Comparison of ENCODE assay signal across 20 cellular contexts in the genomic region with DNA sequence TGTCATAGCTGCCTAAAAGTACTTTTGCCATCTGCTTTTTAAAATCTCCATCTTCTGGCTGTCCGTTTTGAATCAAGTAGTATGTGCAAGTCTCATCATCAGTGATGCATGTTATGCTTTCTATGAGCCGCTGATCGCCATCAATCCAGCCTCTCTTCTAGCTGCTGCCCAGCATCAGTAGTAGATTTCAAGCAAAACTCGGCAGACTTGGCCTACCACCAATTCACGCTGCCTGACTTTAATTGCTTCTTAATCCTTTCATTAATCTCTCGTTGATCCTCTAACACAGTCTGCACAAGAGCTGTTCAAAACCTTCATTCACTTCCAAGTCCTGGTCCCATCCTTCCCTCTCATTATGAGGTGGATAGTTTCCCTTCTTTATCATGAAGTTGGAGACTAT.
"Had no signal": no experiment of that assay in that cellular context is flagged by ENCODE, and none has a peak within 500 bp of the region (broad histone marks: within the 10 kb centered on the region; RNA-seq: fewer than 3 reads in every experiment).

No MANE protein-coding gene starts in this region.

- H3K9me3 ChIP-seq: left ventricle myocardium inferior, ovary, psoas muscle, upper lobe of left lung had no signal

- H3K4me1 ChIP-seq: left ventricle myocardium inferior, psoas muscle, upper lobe of left lung had no signal

- H3K4me3 ChIP-seq: left ventricle myocardium inferior, ovary, psoas muscle, upper lobe of left lung had no signal

- H3K27me3 ChIP-seq: ovary, upper lobe of left lung had no signal

- ATAC-seq: activated CD8-positive, alpha-beta T cell treated with anti-CD3 and anti-CD28 coated beads, Interleukin-2, amount 10 ng/mL, durations not matched to agents 7 days and 5 days; activated naive CD4-positive, alpha-beta T cell treated with anti-CD3 and anti-CD28 coated beads, Interleukin-2, amount 50 U/mL, for 72 hours; esophagus mucosa; natural killer cell treated with Interleukin-12 subunit alpha and Interleukin-12 subunit beta and Interleukin-15 and Interleukin-18, amount 100 ng/mL, for 72 hours; psoas muscle; right cardiac atrium; stimulated activated naive CD8-positive, alpha-beta T cell treated with anti-CD3 and anti-CD28 coated beads, Interleukin-15, Interleukin-2, amounts not matched to agents 100 U/mL and 50 U/mL, for 24 hours had no signal

- H3K36me3 ChIP-seq: left ventricle myocardium inferior, ovary, upper lobe of left lung had no signal

- DNase-seq: activated CD4-positive, alpha-beta T cell treated with anti-CD3 and anti-CD28 coated beads, Interleukin-2, amount 10 ng/mL, durations not matched to agents 7 days and 5 days; activated CD4-positive, CD25-positive, alpha-beta regulatory T cell treated with anti-CD3 and anti-CD28 coated beads, Interleukin-2, amount 50 U/mL, for 72 hours; activated CD8-positive, alpha-beta T cell treated with anti-CD3 and anti-CD28 coated beads, Interleukin-2, amount 10 ng/mL, durations not matched to agents 7 days and 5 days; activated gamma-delta T cell treated with Interleukin-2 at 50 U/mL for 16 hours; activated T-cell treated with anti-CD3 and anti-CD28 coated beads, Interleukin-2, amount 50 U/mL, for 1 hour; aorta; effector memory CD4-positive, alpha-beta T cell; hippocampal formation; left ventricle myocardium inferior; midbrain; ovary; psoas muscle; right cardiac atrium; stimulated activated CD4-positive, alpha-beta T cell treated with anti-CD3 and anti-CD28 coated beads, Interleukin-4, amount 100 ng/mL, for 24 hours; stimulated activated naive CD8-positive, alpha-beta T cell treated with anti-CD3 and anti-CD28 coated beads, Interleukin-15, Interleukin-2, amounts not matched to agents 100 U/mL and 50 U/mL, for 24 hours; upper lobe of left lung had no signal

- H3K27ac ChIP-seq: left ventricle myocardium inferior, ovary, psoas muscle, upper lobe of left lung, VCaP had no signal
